Comparison of ENCODE assay signal across 8 cellular contexts in genomic region chr11:1425006-1425405, GRCh38. TPM values are rescaled to one million over a fixed set of nuclear protein-coding genes. Genes with fewer than 3 reads are reported as not detected.
"Had no signal": no experiment of that assay in that cellular context is flagged by ENCODE, and none has a peak within 500 bp of the region (broad histone marks: within the 10 kb centered on the region; RNA-seq: fewer than 3 reads in every experiment).

No MANE protein-coding gene starts in this region.

- DNase-seq: GDM1, GF-D8 had no signal

- H3K4me3 ChIP-seq: GM12878 had no signal

- ATAC-seq: GM12878 had no signal

- FAIRE-seq: G401.6, GM12878, GM12891, GM12892, GM18507, GM19239 had no signal

RNA-seq across cellular contexts. Expression of gene BRSK2, which starts 35.3 kb away (rescaled TPM):
- polyA plus RNA-seq: GM12878 had no signal
